1 cellular context compared by ENCODE assay signal in the genomic region with DNA sequence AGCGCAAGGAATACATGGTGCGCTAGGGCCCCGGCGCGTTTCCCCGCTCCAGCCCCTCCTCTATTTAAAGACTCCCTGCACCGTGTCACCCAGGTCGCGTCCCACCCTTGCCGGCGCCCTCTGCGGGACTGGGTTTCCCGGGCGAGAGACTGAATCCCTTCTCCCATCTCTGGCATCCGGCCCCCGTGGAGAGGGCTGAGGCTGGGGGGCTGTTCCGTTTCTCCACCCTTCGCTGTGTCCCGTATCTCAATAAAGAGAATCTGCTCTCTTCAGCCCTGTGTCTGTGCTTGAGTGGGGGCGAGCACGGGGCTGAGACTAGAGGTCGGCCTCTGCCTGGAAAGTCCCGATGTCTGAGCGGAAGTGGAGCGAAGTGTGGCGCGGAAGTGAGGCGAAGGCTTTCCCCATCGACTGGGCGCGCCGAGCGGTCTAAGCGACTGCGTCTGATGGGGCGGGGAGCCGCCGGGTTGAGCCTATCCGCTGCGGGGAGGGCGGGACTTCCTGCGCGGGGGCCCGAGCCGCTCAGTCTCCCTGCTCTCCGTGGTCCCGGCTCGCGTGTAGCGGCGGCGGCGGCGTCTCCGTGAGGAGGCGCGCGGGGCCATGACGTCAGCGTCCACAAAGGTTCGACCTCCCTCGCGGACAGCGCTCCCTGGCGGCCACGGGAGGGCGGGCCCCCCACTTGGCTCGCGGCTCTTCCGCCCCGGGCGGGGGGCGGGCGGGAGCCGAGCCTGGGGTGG.
TF ChIP-seq lines count a peak whose summit lies in the region.

No MANE protein-coding gene starts in this region.

TF ChIP-seq in H1, 55 proteins besides CTCF, POLR2A, EP300 and RAD21:
- TF ChIP-seq TBP (IDR thresholded peaks at IDR 0.05; ENCODE audit: low read depth, low read length) (peak; percentile 43; the same call in 1 of the 2 replicates), BACH1 (IDR thresholded peaks at IDR 0.05; ENCODE audit: low read length) (peak; percentile 93), SP2 (IDR thresholded peaks at IDR 0.05; ENCODE audit: low read length) (no peak), NANOG (IDR thresholded peaks at IDR 0.05; ENCODE audit: insufficient read depth, low read depth, low read length, poor library complexity, severe bottlenecking) (no peak), TAF7 (optimal IDR thresholded peaks at IDR 0.05; ENCODE audit: borderline replicate concordance, low read depth, low read length) (no peak), JUN (IDR thresholded peaks at IDR 0.05; ENCODE audit: low read depth, low read length) (no peak), KDM4A (IDR thresholded peaks at IDR 0.05; ENCODE audit: low read depth, low read length, severe bottlenecking) (peak; percentile 61), SIX5 (IDR thresholded peaks at IDR 0.05; ENCODE audit: low read depth, low read length) (no peak), PHF8 (conservative IDR thresholded peaks at IDR 0.05; ENCODE audit: low read depth, low read length) (peak; percentile 51; the same call in 1 of the 2 replicates), SUZ12 (IDR thresholded peaks at IDR 0.05; ENCODE audit: low read length) (peak; percentile 30; the same call in 1 of the 2 replicates), TAF1 (IDR thresholded peaks at IDR 0.05; ENCODE audit: low read depth, low read length) (peak; percentile 76), GABPA (IDR thresholded peaks at IDR 0.05; ENCODE audit: borderline replicate concordance, insufficient read depth, low read length) (peak; percentile 56; the same call in 1 of the 2 replicates), SP1 (IDR thresholded peaks at IDR 0.05; ENCODE audit: low read depth, low read length) (no peak), EGR1 (IDR thresholded peaks at IDR 0.05; ENCODE audit: borderline replicate concordance, low read depth, low read length) (0 out of 2 replicates have a peak, but pooled peaks have one; percentile 20), KDM1A (IDR thresholded peaks at IDR 0.05; ENCODE audit: borderline replicate concordance, low read length) (0 out of 2 replicates have a peak, but pooled peaks have one; percentile 7), MAX (IDR thresholded peaks at IDR 0.05) (peak; percentile 57), RBBP5 (IDR thresholded peaks at IDR 0.05; ENCODE audit: borderline replicate concordance, low read depth, low read length) (0 out of 2 replicates have a peak, but pooled peaks have one; percentile 59), CEBPB (IDR thresholded peaks at IDR 0.05; ENCODE audit: low read depth, low read length) (0 out of 2 replicates have a peak, but pooled peaks have one; percentile 1), RXRA (IDR thresholded peaks at IDR 0.05; ENCODE audit: insufficient read depth, low read depth, low read length) (no peak), HDAC2 (IDR thresholded peaks at IDR 0.05; ENCODE audit: borderline replicate concordance in 1 of 2, low read depth in 2 of 2, low read length in 2 of 2) (peak; percentile 80 to 97; a peak in 2 of 4 replicates), BCL11A (IDR thresholded peaks at IDR 0.05; ENCODE audit: low read depth in 2 of 2, low read length in 2 of 2) (no peak), SIN3A (conservative IDR thresholded peaks at IDR 0.05 in 1 of 2, IDR thresholded peaks at IDR 0.05 in 1 of 2; ENCODE audit: low read depth in 1 of 2, low read length in 2 of 2) (no peak; a peak in 1 of 4 replicates), CREB1 (IDR thresholded peaks at IDR 0.05) (peak; percentile 91), JUND (IDR thresholded peaks at IDR 0.05; ENCODE audit: low read length) (peak; percentile 84), RNF2 (IDR thresholded peaks at IDR 0.05; ENCODE audit: borderline replicate concordance, low read depth, low read length, missing control alignments, poor library complexity, severe bottlenecking) (no peak), POLR2AphosphoS5 (IDR thresholded peaks at IDR 0.05; ENCODE audit: low read depth, low read length) (peak; percentile 80)
